In the genomic region with DNA sequence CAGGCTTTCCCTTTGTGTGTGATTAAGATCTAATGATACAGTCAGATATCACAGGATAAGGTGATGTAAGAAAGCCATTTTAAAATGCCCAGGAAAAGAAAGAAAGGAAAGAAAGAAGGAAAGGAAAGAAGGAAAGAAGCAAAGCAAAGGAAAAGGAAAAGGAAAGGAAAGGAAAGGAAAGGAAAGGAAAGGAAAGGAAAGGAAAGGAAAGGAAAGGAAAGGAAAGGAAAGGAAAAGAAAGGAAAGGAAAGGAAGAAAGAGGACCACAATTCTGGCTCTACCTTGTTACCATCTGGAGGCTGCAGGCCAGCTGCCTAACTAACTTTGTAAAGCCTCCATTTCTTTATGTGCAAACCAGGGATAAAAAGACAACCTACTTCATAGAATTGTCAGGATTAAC, we compare ENCODE assay signal across 28 cellular contexts.
"Had no signal": no experiment of that assay in that cellular context is flagged by ENCODE, and none has a peak within 500 bp of the region (broad histone marks: within the 10 kb centered on the region; RNA-seq: fewer than 3 reads in every experiment).

No MANE protein-coding gene starts in this region.

- H3K27ac Mint-ChIP-seq: mesothelial cell of epicardium; natural killer cell treated with Interleukin-12 subunit alpha and Interleukin-12 subunit beta and Interleukin-15 and Interleukin-18, amount 100 ng/mL, for 72 hours; stimulated activated naive CD8-positive, alpha-beta T cell treated with anti-CD3 and anti-CD28 coated beads, Interleukin-15, Interleukin-2, amounts not matched to agents 100 ng/mL and 50 ng/mL, for 24 hours had no signal

- H3K4me3 ChIP-seq: dorsolateral prefrontal cortex, gastrocnemius medialis, lung, mucosa of descending colon, prostate gland, right atrium auricular region, smooth muscle cell, thoracic aorta, tibial nerve, upper lobe of left lung had no signal

- H3K27me3 Mint-ChIP-seq: stimulated activated memory B cell treated with anti-CD40 and anti-IgM and Interleukin-4, amounts not matched to agents 10 μg/mL and 1 μg/mL and 100 μg/mL, for 72 hours; stimulated activated naive CD8-positive, alpha-beta T cell treated with anti-CD3 and anti-CD28 coated beads, Interleukin-15, Interleukin-2, amounts not matched to agents 100 ng/mL and 50 ng/mL, for 24 hours had no signal

- H3K36me3 Mint-ChIP-seq: mesothelial cell of epicardium, naive B cell had no signal

- H3K9me3 Mint-ChIP-seq: mesothelial cell of epicardium; natural killer cell treated with Interleukin-12 subunit alpha and Interleukin-12 subunit beta and Interleukin-15 and Interleukin-18, amount 100 ng/mL, for 72 hours; neural crest cell had no signal

- ATAC-seq: esophagus mucosa; gastrocnemius medialis; left lobe of liver; mucosa of descending colon; natural killer cell treated with Interleukin-12 subunit alpha and Interleukin-12 subunit beta and Interleukin-15 and Interleukin-18, amount 100 ng/mL, for 72 hours; sciatic nerve; stimulated activated memory B cell treated with anti-CD40 and anti-IgM and Interleukin-4, amounts not matched to agents 10 μg/mL and 1 μg/mL and 100 μg/mL, for 72 hours had no signal

- H3K4me2 ChIP-seq: smooth muscle cell had no signal

- H3K4me1 ChIP-seq: gastrocnemius medialis, parathyroid adenoma, prostate gland, right atrium auricular region had no signal

- H3K27ac ChIP-seq: dorsolateral prefrontal cortex, epithelial cell of prostate, gastrocnemius medialis, parathyroid adenoma, prostate gland, right atrium auricular region, thoracic aorta, tibial nerve, upper lobe of left lung had no signal

- H3K4me1 Mint-ChIP-seq: mesothelial cell of epicardium, neural crest cell had no signal

- H3K79me2 ChIP-seq: parathyroid adenoma had no signal

- H3K36me3 ChIP-seq: gastrocnemius medialis, prostate gland, right atrium auricular region, thoracic aorta, tibial nerve, upper lobe of left lung had no signal

- DNase-seq: dorsolateral prefrontal cortex; effector CD4-positive, alpha-beta T cell; foreskin fibroblast; gastrocnemius medialis; head of caudate nucleus; mesenchymal stem cell; mucosa of descending colon; naive B cell; stimulated activated CD4-positive, alpha-beta T cell treated with anti-CD3 and anti-CD28 coated beads, Interleukin-12 subunit alpha, Interleukin-12 subunit beta, amount 100 ng/mL, for 4 hours; stimulated activated CD4-positive, alpha-beta T cell treated with anti-CD3 and anti-CD28 coated beads, Interleukin-2, amount 100 ng/mL, for 24 hours; stimulated activated CD4-positive, alpha-beta T cell treated with anti-CD3 and anti-CD28 coated beads, Interleukin-4, amount 100 ng/mL, for 4 hours; upper lobe of left lung had no signal

- H3K4me3 Mint-ChIP-seq: mesothelial cell of epicardium; natural killer cell treated with Interleukin-12 subunit alpha and Interleukin-12 subunit beta and Interleukin-15 and Interleukin-18, amount 100 ng/mL, for 72 hours; neural crest cell; stimulated activated memory B cell treated with anti-CD40 and anti-IgM and Interleukin-4, amounts not matched to agents 10 μg/mL and 1 μg/mL and 100 μg/mL, for 72 hours; stimulated activated naive CD8-positive, alpha-beta T cell treated with anti-CD3 and anti-CD28 coated beads, Interleukin-15, Interleukin-2, amounts not matched to agents 100 ng/mL and 50 ng/mL, for 24 hours had no signal

- H3K27me3 ChIP-seq: dorsolateral prefrontal cortex, gastrocnemius medialis, right atrium auricular region, tibial nerve, upper lobe of left lung had no signal

- H3K9me3 ChIP-seq: gastrocnemius medialis, mucosa of descending colon, prostate gland, right atrium auricular region, thoracic aorta, upper lobe of left lung had no signal

- H2AFZ ChIP-seq: parathyroid adenoma had no signal
